Comparison of ENCODE assay signal across 2 cellular contexts in genomic region chr9:124344291-124345050, GRCh38.
TF ChIP-seq lines count a peak whose summit lies in the region.

No MANE protein-coding gene starts in this region.

TF ChIP-seq in GM12878, 131 proteins besides CTCF, POLR2A, EP300 and RAD21:
- TF ChIP-seq ZNF622 (IDR thresholded peaks at IDR 0.05) (no peak), LARP7 (IDR thresholded peaks at IDR 0.05) (no peak), RBBP5 (conservative IDR thresholded peaks at IDR 0.05) (no peak), POLR2AphosphoS5 (IDR thresholded peaks at IDR 0.05; ENCODE audit: low read length) (peak; percentile 61; the same call in 1 of the 2 replicates)

TF ChIP-seq in HepG2, 621 proteins besides CTCF, POLR2A, EP300 and RAD21:
- TF ChIP-seq RXRA (CRISPR knock-in tag; IDR thresholded peaks at IDR 0.05): no peak
- no peak for TF ChIP-seq SNAI1 (CRISPR knock-in tag; IDR thresholded peaks at IDR 0.05; ENCODE audit: borderline replicate concordance)
- peak; percentile 15; the same call in 1 of the 2 replicates for TF ChIP-seq POLR2G (IDR thresholded peaks at IDR 0.05; ENCODE audit: low read depth, low read length)
- TF ChIP-seq MAX (IDR thresholded peaks at IDR 0.05): no peak
- peak; percentile 78 for TF ChIP-seq AGO2 (optimal IDR thresholded peaks at IDR 0.05; ENCODE audit: low read depth, low read length)
- 0 out of 2 replicates have a peak, but pooled peaks have one; percentile 20 for TF ChIP-seq POLR2AphosphoS5 (IDR thresholded peaks at IDR 0.05; ENCODE audit: low read depth, low read length)
- TF ChIP-seq ZSCAN22 (CRISPR knock-in tag; IDR thresholded peaks at IDR 0.05): no peak
TF ChIP-seq in HepG2: peak in this region for 3.
